Comparison of ENCODE assay signal across 27 cellular contexts in the genomic region with DNA sequence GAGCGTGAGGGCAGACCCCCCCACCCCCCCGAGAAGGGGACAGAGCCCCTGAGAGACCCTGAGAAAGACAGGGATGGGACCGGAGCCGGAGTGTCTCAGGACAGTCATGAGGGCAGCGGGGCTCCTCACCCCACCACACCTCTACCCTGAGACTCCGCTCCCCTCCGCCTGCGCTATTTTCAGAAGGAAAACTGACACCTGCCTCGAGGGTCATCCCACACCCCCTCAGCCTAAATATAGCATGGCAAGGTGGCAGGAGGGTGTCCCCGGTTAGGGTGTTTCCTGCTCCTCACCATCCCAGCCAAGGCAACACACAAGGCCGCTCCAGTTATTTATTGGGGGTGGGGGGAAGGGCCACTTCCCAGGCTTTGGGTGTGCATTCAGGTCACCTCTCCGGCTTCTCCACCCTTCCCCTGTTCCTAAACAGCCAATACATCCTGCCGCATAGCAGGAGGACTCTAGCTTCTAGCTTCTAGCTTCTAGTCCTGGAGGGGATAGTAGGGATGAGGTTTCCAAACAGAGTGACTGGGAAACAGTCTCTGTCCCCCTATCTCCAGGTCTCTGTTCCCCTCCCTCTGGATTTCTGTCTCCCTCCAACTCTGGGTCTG. TPM values are rescaled to one million over a fixed set of nuclear protein-coding genes. Genes with fewer than 3 reads are reported as not detected.
DNase-seq lines count a peak whose midpoint lies in the region; ATAC-seq and TF ChIP-seq lines count a peak whose summit lies in the region.
"Had no signal": no experiment of that assay in that cellular context is flagged by ENCODE, and none has a peak within 500 bp of the region (broad histone marks: within the 10 kb centered on the region; RNA-seq: fewer than 3 reads in every experiment).

No MANE protein-coding gene starts in this region.

- no peak overlapping the region for H3K4me3 ChIP-seq in right cardiac atrium (ENCODE audit: low read length)
- H3K4me3 ChIP-seq: gastroesophageal sphincter, prostate gland had no signal

- H3K9me3 ChIP-seq in right cardiac atrium (ENCODE audit: control insufficient read depth, low read length) = no peaks in the 10 kb centered on the region
- H3K9me3 ChIP-seq: esophagus squamous epithelium, gastroesophageal sphincter, prostate gland had no signal

- H3K4me3 Mint-ChIP-seq in type B pancreatic cell (peak overlapping the region; percentile 58), Calu3 (ENCODE audit: low read depth, unreplicated experiment) (no peak overlapping the region)
- no peak overlapping the region for H3K4me3 Mint-ChIP-seq in activated CD4-positive, alpha-beta memory T cell treated with anti-CD3 and anti-CD28 coated beads, Interleukin-2, amount 10 ng/mL, durations not matched to agents 7 days and 5 days
- H3K4me3 Mint-ChIP-seq: stimulated activated effector memory CD8-positive, alpha-beta T cell treated with anti-CD3 and anti-CD28 coated beads, Interleukin-12 subunit alpha, Interleukin-12 subunit beta, amount 100 ng/mL, for 72 hours had no signal

- DNase-seq in right cardiac atrium (no peak), Right ventricle myocardium inferior (ENCODE audit: missing footprints) (no peak), left kidney (ENCODE audit: low read depth, low spot score) (peak; percentile 49), type B pancreatic cell (ENCODE audit: extremely low spot score, unreplicated experiment) (no peak), OCI-M1 (lab: John Stamatoyannopoulos, UW) (no peak), Calu3 (no peak)
- DNase-seq in activated CD4-positive, alpha-beta memory T cell treated with anti-CD3 and anti-CD28 coated beads, Interleukin-2, amount 10 ng/mL, durations not matched to agents 7 days and 5 days = no peak
- DNase-seq: activated CD4-positive, alpha-beta T cell treated with anti-CD3 and anti-CD28 coated beads, Interleukin-2, amount 50 U/mL, for 48 hours; activated effector memory CD4-positive, alpha-beta T cell treated with anti-CD3 and anti-CD28 coated beads, Interleukin-2, amount 50 U/mL, for 16 hours; activated T-cell treated with anti-CD3 and anti-CD28 coated beads for 4 hours; brain microvascular endothelial cell; effector memory CD4-positive, alpha-beta T cell; esophagus squamous epithelium; GDM1; NCI-H1048; NCI-H187; NCI-H446 treated with DMSO at 0.1 percent for 48 hours; stimulated activated CD4-positive, alpha-beta T cell treated with anti-CD3 and anti-CD28 coated beads, Interleukin-2, amount 100 ng/mL, for 24 hours had no signal

- H3K36me3 Mint-ChIP-seq in type B pancreatic cell (no peaks in the 10 kb centered on the region), Calu3 (ENCODE audit: insufficient read depth, unreplicated experiment) (peaks cover 11% of the 10 kb centered on the region)
- H3K36me3 Mint-ChIP-seq in activated CD4-positive, alpha-beta memory T cell treated with anti-CD3 and anti-CD28 coated beads, Interleukin-2, amount 10 ng/mL, durations not matched to agents 7 days and 5 days (ENCODE audit: low read depth) = no peaks in the 10 kb centered on the region
- H3K36me3 Mint-ChIP-seq: stimulated activated effector memory CD8-positive, alpha-beta T cell treated with anti-CD3 and anti-CD28 coated beads, Interleukin-12 subunit alpha, Interleukin-12 subunit beta, amount 100 ng/mL, for 72 hours had no signal

- no peaks in the 10 kb centered on the region for H3K4me1 ChIP-seq in right cardiac atrium (ENCODE audit: control insufficient read depth, insufficient read depth, low read length)
- H3K4me1 ChIP-seq: prostate gland had no signal

- intact Hi-C loops in right cardiac atrium (cut with DNase I) (no loop called here), Right ventricle myocardium inferior (cut with DNase I) (no loop called here), Calu3 (cut with micrococcal nuclease; ENCODE audit: unreplicated experiment) (no loop called here)

- H3K4me1 Mint-ChIP-seq in type B pancreatic cell (ENCODE audit: unreplicated experiment) (peaks cover 20% of the 10 kb centered on the region), Calu3 (ENCODE audit: low read depth, unreplicated experiment) (peaks cover 2% of the 10 kb centered on the region)
- H3K4me1 Mint-ChIP-seq in activated CD4-positive, alpha-beta memory T cell treated with anti-CD3 and anti-CD28 coated beads, Interleukin-2, amount 10 ng/mL, durations not matched to agents 7 days and 5 days = no peaks in the 10 kb centered on the region

- CTCF ChIA-PET in Calu3 (lab: Charles Lee) = interaction anchor here (0.5 to 1.8 kb wide), 3 partner anchors 7 to 417 kb away, joined by 4 to 10 read pairs (median 5); no protein-coding TSS in a partner anchor
- CTCF ChIA-PET in activated CD4-positive, alpha-beta memory T cell treated with anti-CD3 and anti-CD28 coated beads, Interleukin-2, amount 10 ng/mL, durations not matched to agents 7 days and 5 days (lab: Charles Lee) = no interaction called here

- H3K9me3 Mint-ChIP-seq in type B pancreatic cell = peaks cover 10% of the 10 kb centered on the region
- peaks cover 7% of the 10 kb centered on the region for H3K9me3 Mint-ChIP-seq in Calu3 (ENCODE audit: low read depth, unreplicated experiment)
- no peaks in the 10 kb centered on the region for H3K9me3 Mint-ChIP-seq in activated CD4-positive, alpha-beta memory T cell treated with anti-CD3 and anti-CD28 coated beads, Interleukin-2, amount 10 ng/mL, durations not matched to agents 7 days and 5 days
- H3K9me3 Mint-ChIP-seq: stimulated activated effector memory CD8-positive, alpha-beta T cell treated with anti-CD3 and anti-CD28 coated beads, Interleukin-12 subunit alpha, Interleukin-12 subunit beta, amount 100 ng/mL, for 72 hours had no signal

- TF ChIP-seq CTCF in type B pancreatic cell (conservative IDR thresholded peaks at IDR 0.05) (no peak), Calu3 (IDR thresholded peaks at IDR 0.05; ENCODE audit: unreplicated experiment) (no peak)

- no TSS peak for BruUV-seq in Calu3 (replicated peaks; lab: Mats Ljungman, UMichigan)

- POLR2A ChIA-PET in activated CD4-positive, alpha-beta memory T cell treated with anti-CD3 and anti-CD28 coated beads, Interleukin-2, amount 10 ng/mL, durations not matched to agents 7 days and 5 days (lab: Charles Lee) = no interaction called here

- H3K27me3 Mint-ChIP-seq in type B pancreatic cell = peaks cover 48% of the 10 kb centered on the region
- peaks cover 60% of the 10 kb centered on the region for H3K27me3 Mint-ChIP-seq in Calu3 (ENCODE audit: unreplicated experiment)
- H3K27me3 Mint-ChIP-seq in activated CD4-positive, alpha-beta memory T cell treated with anti-CD3 and anti-CD28 coated beads, Interleukin-2, amount 10 ng/mL, durations not matched to agents 7 days and 5 days = peaks cover 59% of the 10 kb centered on the region

- no peaks in the 10 kb centered on the region for H3K27me3 ChIP-seq in right cardiac atrium (ENCODE audit: control insufficient read depth, insufficient read depth)

- no peak overlapping the region for H3K27ac ChIP-seq in right cardiac atrium (ENCODE audit: low read length)
- H3K27ac ChIP-seq: brain microvascular endothelial cell, C4-2B, gastroesophageal sphincter, WERI-Rb-1 had no signal

- peak; percentile 28 to 59 for ATAC-seq in right cardiac atrium
- no peak for ATAC-seq in Right ventricle myocardium inferior
- peak; percentile 22 for ATAC-seq in SK-N-SH treated with all-trans-retinoic acid at 6 μM for 48 hours
- ATAC-seq: gastroesophageal sphincter; stimulated activated effector memory CD8-positive, alpha-beta T cell treated with anti-CD3 and anti-CD28 coated beads, Interleukin-12 subunit alpha, Interleukin-12 subunit beta, amount 100 ng/mL, for 72 hours had no signal

- WGBS in right cardiac atrium = 31% methylated on average over 12 of the region's 13 CpGs

- H3K27ac Mint-ChIP-seq in type B pancreatic cell = no peak overlapping the region
- H3K27ac Mint-ChIP-seq in Calu3 (ENCODE audit: unreplicated experiment) = no peak overlapping the region
- H3K27ac Mint-ChIP-seq in activated CD4-positive, alpha-beta memory T cell treated with anti-CD3 and anti-CD28 coated beads, Interleukin-2, amount 10 ng/mL, durations not matched to agents 7 days and 5 days = no peak overlapping the region
- H3K27ac Mint-ChIP-seq: stimulated activated effector memory CD8-positive, alpha-beta T cell treated with anti-CD3 and anti-CD28 coated beads, Interleukin-12 subunit alpha, Interleukin-12 subunit beta, amount 100 ng/mL, for 72 hours had no signal

TF ChIP-seq in SK-N-SH treated with all-trans-retinoic acid at 6 μM for 48 hours, 23 proteins besides CTCF, POLR2A, EP300 and RAD21 (continues in another document):
- TF ChIP-seq ESRRG (CRISPR knock-in tag; IDR thresholded peaks at IDR 0.05) (no peak), ZNF8 (CRISPR knock-in tag; IDR thresholded peaks at IDR 0.05) (no peak)

RNA-seq across cellular contexts. Expression of gene NTF4, which starts 1.4 kb away (rescaled TPM):
- under 1 TPM in 3 of 4 donors, not detected in 1; 0.37 to 0.53 (median 0.41) TPM for total RNA-seq in right cardiac atrium
- polyA plus RNA-seq in right cardiac atrium = 2.2 TPM
- not detected for total RNA-seq in Right ventricle myocardium inferior
- 3.9 and 5.2 TPM in 2 replicates for total RNA-seq in type B pancreatic cell (ENCODE audit: low replicate concordance)
- 0.69 and 0.83 TPM in 2 replicates for total RNA-seq in Calu3 (2022)
- total RNA-seq in activated CD4-positive, alpha-beta memory T cell treated with anti-CD3 and anti-CD28 coated beads, Interleukin-2, amount 10 ng/mL, durations not matched to agents 7 days and 5 days = not detected
- total RNA-seq: T-helper 2 cell treated with Interferon-gamma antibody and Interleukin-4, amounts not matched to agents 100 ng/mL and 5 ng/mL, for 36 hours; temporal lobe had no signal

RNA-seq across cellular contexts. Expression of gene KCNA7, which starts 6.5 kb away (rescaled TPM):
- total RNA-seq in right cardiac atrium = 1 to 10 TPM; 1.2 to 1.5 (median 1.4) TPM
- 2.8 TPM for polyA plus RNA-seq in right cardiac atrium
- 0.81 TPM for total RNA-seq in Right ventricle myocardium inferior
- total RNA-seq in type B pancreatic cell (ENCODE audit: low replicate concordance) = not detected in 2 replicates
- total RNA-seq in Calu3 (2022) = not detected in 2 replicates
- not detected for total RNA-seq in activated CD4-positive, alpha-beta memory T cell treated with anti-CD3 and anti-CD28 coated beads, Interleukin-2, amount 10 ng/mL, durations not matched to agents 7 days and 5 days
- total RNA-seq: esophagus squamous epithelium; gastroesophageal sphincter; prostate gland; T-helper 2 cell treated with Interferon-gamma antibody and Interleukin-4, amounts not matched to agents 100 ng/mL and 5 ng/mL, for 36 hours; temporal lobe had no signal

RNA-seq across cellular contexts. Expression of gene CGB7, which starts 8.5 kb away (rescaled TPM):
- under 1 TPM in 1 of 4 donors, not detected in 3; 0.26 TPM for total RNA-seq in right cardiac atrium
- polyA plus RNA-seq in right cardiac atrium = 0.07 TPM
- not detected for total RNA-seq in Right ventricle myocardium inferior
- total RNA-seq in type B pancreatic cell (ENCODE audit: low replicate concordance) = 1.9 and 3.6 TPM in 2 replicates
- 0.66 and 1.0 TPM in 2 replicates for total RNA-seq in Calu3 (2022)
- total RNA-seq in activated CD4-positive, alpha-beta memory T cell treated with anti-CD3 and anti-CD28 coated beads, Interleukin-2, amount 10 ng/mL, durations not matched to agents 7 days and 5 days = not detected
- total RNA-seq: gastroesophageal sphincter; T-helper 2 cell treated with Interferon-gamma antibody and Interleukin-4, amounts not matched to agents 100 ng/mL and 5 ng/mL, for 36 hours; temporal lobe had no signal

RNA-seq across cellular contexts. Expression of gene CGB8, which starts 17.1 kb away (rescaled TPM):
- total RNA-seq in right cardiac atrium (not detected), Right ventricle myocardium inferior (not detected), type B pancreatic cell (ENCODE audit: low replicate concordance) (9.4 TPM in 1 of 2 replicates, not detected in the other), Calu3 (2022) (0.54 and 0.56 TPM in 2 replicates)
- not detected for polyA plus RNA-seq in right cardiac atrium
- total RNA-seq in activated CD4-positive, alpha-beta memory T cell treated with anti-CD3 and anti-CD28 coated beads, Interleukin-2, amount 10 ng/mL, durations not matched to agents 7 days and 5 days = not detected
- total RNA-seq: esophagus squamous epithelium; gastroesophageal sphincter; prostate gland; T-helper 2 cell treated with Interferon-gamma antibody and Interleukin-4, amounts not matched to agents 100 ng/mL and 5 ng/mL, for 36 hours; temporal lobe had no signal
- polyA plus RNA-seq: adipose tissue had no signal

RNA-seq across cellular contexts. Expression of gene SNRNP70, which starts 19.2 kb away (rescaled TPM):
- total RNA-seq in right cardiac atrium (100 to 1,000 TPM; 117 to 146 (median 132) TPM), Right ventricle myocardium inferior (110 TPM), type B pancreatic cell (ENCODE audit: low replicate concordance) (205 and 296 TPM in 2 replicates), Calu3 (2022) (310 and 325 TPM in 2 replicates)
- 144 TPM for polyA plus RNA-seq in right cardiac atrium
- total RNA-seq in activated CD4-positive, alpha-beta memory T cell treated with anti-CD3 and anti-CD28 coated beads, Interleukin-2, amount 10 ng/mL, durations not matched to agents 7 days and 5 days = 100 to 1,000 TPM; 179 to 188 TPM
